Comparison of ENCODE assay signal across 11 cellular contexts in genomic region chr3:195238626-195239118, GRCh38. TPM values are rescaled to one million over a fixed set of nuclear protein-coding genes. Genes with fewer than 3 reads are reported as not detected.
DNase-seq lines count a peak whose midpoint lies in the region; ATAC-seq, FAIRE-seq and TF ChIP-seq lines count a peak whose summit lies in the region.
"Had no signal": no experiment of that assay in that cellular context is flagged by ENCODE, and none has a peak within 500 bp of the region (broad histone marks: within the 10 kb centered on the region; RNA-seq: fewer than 3 reads in every experiment).

No MANE protein-coding gene starts in this region.

- in situ Hi-C loops in transverse colon (cut with MboI; ENCODE audit: low pct_ligation_motif_present in 1 of 4, low pct_unique_long_range_greater_than_20kb in 1 of 4, low sequenced_read_pairs in 3 of 4) = loop anchor here in 1 of 4 donors (25.0 kb wide), 1 partner anchor 226 kb away; no protein-coding TSS in a partner anchor

- peaks cover 0 to 4% (median 0%) of the 10 kb centered on the region in 4 donors for H3K9me3 ChIP-seq in esophagus muscularis mucosa
- H3K9me3 ChIP-seq in mucosa of descending colon = no peaks in the 10 kb centered on the region
- no peaks in the 10 kb centered on the region for H3K9me3 ChIP-seq in transverse colon
- H3K9me3 ChIP-seq: tibial artery had no signal

- H3K36me3 ChIP-seq in esophagus muscularis mucosa (no peaks in the 10 kb centered on the region), mucosa of descending colon (ENCODE audit: low read depth) (no peaks in the 10 kb centered on the region), transverse colon (no peaks in the 10 kb centered on the region)
- H3K36me3 ChIP-seq: tibial artery had no signal

- H3K27ac ChIP-seq in esophagus muscularis mucosa (replicated peaks in 1 of 4) = peak overlapping the region; percentile 65 to 82 (median 74)
- peak overlapping the region; percentile 68 to 88 (median 77) for H3K27ac ChIP-seq in transverse colon
- H3K27ac ChIP-seq: tibial artery had no signal

- H3K4me1 ChIP-seq in esophagus muscularis mucosa (peaks cover 20 to 40% (median 35%) of the 10 kb centered on the region in 4 donors), mucosa of descending colon (ENCODE audit: low read depth) (no peaks in the 10 kb centered on the region), transverse colon (peaks cover 8 to 18% (median 15%) of the 10 kb centered on the region in 4 donors)

- TF ChIP-seq CTCF in esophagus muscularis mucosa (IDR thresholded peaks at IDR 0.05) = no peak
- TF ChIP-seq CTCF in mucosa of descending colon (IDR thresholded peaks at IDR 0.05) = no peak
- TF ChIP-seq CTCF in transverse colon (IDR thresholded peaks at IDR 0.05) = no peak

- TF ChIP-seq EP300 in esophagus muscularis mucosa (IDR thresholded peaks at IDR 0.05) (peak; percentile 17), transverse colon (IDR thresholded peaks at IDR 0.05; ENCODE audit: low read depth) (peak; percentile 98)

- no peak for TF ChIP-seq POLR2A in esophagus muscularis mucosa (IDR thresholded peaks at IDR 0.05; ENCODE audit: low read depth)
- TF ChIP-seq POLR2A in transverse colon (IDR thresholded peaks at IDR 0.05) = no peak

- H3K27me3 ChIP-seq in esophagus muscularis mucosa (no peaks in the 10 kb centered on the region), transverse colon (no peaks in the 10 kb centered on the region)
- H3K27me3 ChIP-seq: tibial artery had no signal

- WGBS in esophagus muscularis mucosa = 61% methylated on average over 9 of the region's 9 CpGs
- 80% methylated on average over 4 to 9 of the region's 9 CpGs for WGBS in transverse colon (ENCODE audit: low coverage in 1 of 2), 2 donors

- no peak for FAIRE-seq in urothelium cell line (lab: Jason Lieb, UNC)
- FAIRE-seq: bronchial epithelial cell had no signal

- intact Hi-C loops in esophagus muscularis mucosa (cut with DNase I) = no loop called here
- intact Hi-C loops in mucosa of descending colon (cut with DNase I, micrococcal nuclease) = no loop called here
- intact Hi-C loops in transverse colon (cut with DNase I; ENCODE audit: low total_unique reads) = no loop called here

- peak; percentile 48 for ATAC-seq in mucosa of descending colon

- DNase-seq in activated effector memory CD4-positive, alpha-beta T cell treated with anti-CD3 and anti-CD28 coated beads, Interleukin-2, amount 50 U/mL, for 16 hours = peak; percentile 9
- DNase-seq in activated effector memory CD4-positive, alpha-beta T cell treated with Interleukin-2 at 50 U/mL for 16 hours = no peak
- DNase-seq in esophagus muscularis mucosa (ENCODE audit: extremely low spot score) (peak; percentile 93), mucosa of descending colon (peak in 1 of 3 donors; percentile 37), transverse colon (peak; percentile 38), urothelium cell line (ENCODE audit: low spot score) (no peak), GDM1 (lab: John Stamatoyannopoulos, UW) (no peak), inferior parietal cortex (ENCODE audit: extremely low spot score) (no peak)
- DNase-seq: stimulated activated CD4-positive, alpha-beta T cell treated with anti-CD3 and anti-CD28 coated beads, Interleukin-12 subunit alpha, Interleukin-12 subunit beta, amount 100 ng/mL, for 4 hours had no signal

- no peak overlapping the region for H3K4me3 ChIP-seq in esophagus muscularis mucosa
- no peak overlapping the region for H3K4me3 ChIP-seq in mucosa of descending colon
- no peak overlapping the region for H3K4me3 ChIP-seq in transverse colon
- H3K4me3 ChIP-seq: tibial artery had no signal

RNA-seq across cellular contexts. Expression of gene XXYLT1, which starts 32.3 kb away (rescaled TPM):
- total RNA-seq in esophagus muscularis mucosa (10 to 100 TPM in 3 of 4 donors, 1 to 10 TPM in 1; 8.8 to 18.5 (median 13.9) TPM), mucosa of descending colon (10 to 100 TPM; 10.0 to 10.7 (median 10.2) TPM), transverse colon (1 to 10 TPM; 3.0 to 10.0 (median 5.9) TPM)

Comparison
In these comparisons a context has a peak if more than half of its experiments do, and no peak if none do; other contexts are left out.
1. DNase-seq: peak in activated effector memory CD4-positive, alpha-beta T cell treated with anti-CD3 and anti-CD28 coated beads, Interleukin-2, amount 50 U/mL, for 16 hours (single experiment), esophagus muscularis mucosa (single experiment) and transverse colon (single experiment); none in activated effector memory CD4-positive, alpha-beta T cell treated with Interleukin-2 at 50 U/mL for 16 hours (single experiment), urothelium cell line (single experiment), GDM1 (single experiment) and inferior parietal cortex (single experiment).